In genomic region chr16:13055480-13055879, GRCh38 we compare ENCODE assay signal across 38 cellular contexts.
"Had no signal": no experiment of that assay in that cellular context is flagged by ENCODE, and none has a peak within 500 bp of the region (broad histone marks: within the 10 kb centered on the region; RNA-seq: fewer than 3 reads in every experiment).

No MANE protein-coding gene starts in this region.

- FAIRE-seq: astrocyte, bronchial epithelial cell had no signal

- H3K4me1 Mint-ChIP-seq: activated naive CD4-positive, alpha-beta T cell treated with anti-CD3 and anti-CD28 coated beads, Interleukin-2, amount 10 ng/mL, durations not matched to agents 7 days and 5 days; activated naive CD4-positive, alpha-beta T cell treated with anti-CD3 and anti-CD28 coated beads, Interleukin-2, amount 50 U/mL, for 24 hours; activated naive CD8-positive, alpha-beta T cell treated with anti-CD3 and anti-CD28 coated beads for 36 hours; activated naive CD8-positive, alpha-beta T cell treated with anti-CD3 and anti-CD28 coated beads, Interleukin-2, amount 10 ng/mL, durations not matched to agents 7 days and 5 days; activated naive CD8-positive, alpha-beta T cell treated with anti-CD3 and anti-CD28 coated beads, Interleukin-2, amount 50 U/mL, for 24 hours; activated T-helper 17 cell treated with anti-CD3 and anti-CD28 coated beads, Interleukin-2, amount 50 U/mL, for 72 hours; brain; central memory CD8-positive, alpha-beta T cell had no signal

- DNase-seq: activated effector memory CD4-positive, alpha-beta T cell treated with anti-CD3 and anti-CD28 coated beads, Interleukin-2, amount 50 U/mL, for 16 hours; activated effector memory CD4-positive, alpha-beta T cell treated with Interleukin-2 at 50 U/mL for 16 hours; activated gamma-delta T cell; activated gamma-delta T cell treated with Interleukin-2 at 50 U/mL for 16 hours; activated naive CD4-positive, alpha-beta T cell; activated naive CD4-positive, alpha-beta T cell treated with anti-CD3 and anti-CD28 coated beads for 36 hours; activated naive CD4-positive, alpha-beta T cell treated with anti-CD3 and anti-CD28 coated beads, Interleukin-2, amount 10 ng/mL, durations not matched to agents 7 days and 5 days; activated naive CD4-positive, alpha-beta T cell treated with anti-CD3 and anti-CD28 coated beads, Interleukin-2, amount 50 U/mL, for 16 hours; activated naive CD4-positive, alpha-beta T cell treated with Interleukin-2 at 50 U/mL for 16 hours; activated naive CD8-positive, alpha-beta T cell treated with anti-CD3 and anti-CD28 coated beads for 36 hours; activated naive CD8-positive, alpha-beta T cell treated with anti-CD3 and anti-CD28 coated beads, Interleukin-2, amount 10 ng/mL, durations not matched to agents 7 days and 5 days; activated naive CD8-positive, alpha-beta T cell treated with anti-CD3 and anti-CD28 coated beads, Interleukin-2, amount 50 U/mL, for 24 hours; activated T-cell treated with anti-CD3 and anti-CD28 coated beads, Interleukin-2, amount 50 U/mL, for 24 hours; activated T-cell treated with anti-CD3 and anti-CD28 coated beads, Interleukin-2, amount 50 U/mL, for 4 hours; activated T-cell treated with anti-CD3 and anti-CD28 coated beads, Interleukin-2, amount 50 U/mL, for 48 hours; activated T-cell treated with anti-CD3 and anti-CD28 coated beads, Interleukin-2, amount 50 U/mL, for 72 hours; adrenal gland; amniotic stem cell; amygdala; anterior cingulate cortex; aorta; body of pancreas; brain microvascular endothelial cell; central memory CD4-positive, alpha-beta T cell; cerebellar nuclear complex had no signal

- H3K4me3 Mint-ChIP-seq: activated naive CD4-positive, alpha-beta T cell treated with anti-CD3 and anti-CD28 coated beads for 36 hours; activated naive CD4-positive, alpha-beta T cell treated with anti-CD3 and anti-CD28 coated beads, Interleukin-2, amount 10 ng/mL, durations not matched to agents 7 days and 5 days; activated naive CD4-positive, alpha-beta T cell treated with anti-CD3 and anti-CD28 coated beads, Interleukin-2, amount 50 U/mL, for 24 hours; activated naive CD8-positive, alpha-beta T cell; activated naive CD8-positive, alpha-beta T cell treated with anti-CD3 and anti-CD28 coated beads for 36 hours; activated naive CD8-positive, alpha-beta T cell treated with anti-CD3 and anti-CD28 coated beads, Interleukin-2, amount 10 ng/mL, durations not matched to agents 7 days and 5 days; activated naive CD8-positive, alpha-beta T cell treated with anti-CD3 and anti-CD28 coated beads, Interleukin-2, amount 50 U/mL, for 24 hours; activated T-cell treated with anti-CD3 and anti-CD28 coated beads, Interleukin-2, amount 50 U/mL, for 24 hours; activated T-cell treated with anti-CD3 and anti-CD28 coated beads, Interleukin-2, amount 50 U/mL, for 4 hours; activated T-cell treated with anti-CD3 and anti-CD28 coated beads, Interleukin-2, amount 50 U/mL, for 72 hours; activated T-helper 1 cell treated with anti-CD3 and anti-CD28 coated beads, Interleukin-12 subunit alpha, Interleukin-12 subunit beta, Interleukin-2, Interleukin-4 antibody, amounts not matched to agents 30 ng/mL and 10 ng/mL and 1 ng/mL, durations not matched to agents 14 hours and 24 hours and 36 hours; activated T-helper 17 cell treated with anti-CD3 and anti-CD28 coated beads, Interleukin-2, amount 50 U/mL, for 72 hours; brain; central memory CD8-positive, alpha-beta T cell had no signal

- H3K9me3 ChIP-seq: adrenal gland, ascending aorta, body of pancreas, breast epithelium had no signal

- ATAC-seq: activated naive CD4-positive, alpha-beta T cell treated with anti-CD3 and anti-CD28 coated beads, Interleukin-2, amount 50 U/mL, for 72 hours; activated naive CD8-positive, alpha-beta T cell treated with anti-CD3 and anti-CD28 coated beads, Interleukin-2, amount 50 U/mL, for 24 hours; activated T-cell treated with anti-CD3 and anti-CD28 coated beads, Interleukin-2, amount 50 U/mL, for 4 hours; activated T-cell treated with anti-CD3 and anti-CD28 coated beads, Interleukin-2, amount 50 U/mL, for 72 hours; activated T-helper 17 cell treated with anti-CD3 and anti-CD28 coated beads, Interleukin-2, amount 50 U/mL, for 72 hours; body of pancreas had no signal

- H3K27me3 Mint-ChIP-seq: activated naive CD4-positive, alpha-beta T cell treated with anti-CD3 and anti-CD28 coated beads, Interleukin-2, amount 10 ng/mL, durations not matched to agents 7 days and 5 days; activated naive CD4-positive, alpha-beta T cell treated with anti-CD3 and anti-CD28 coated beads, Interleukin-2, amount 50 U/mL, for 24 hours; activated naive CD8-positive, alpha-beta T cell treated with anti-CD3 and anti-CD28 coated beads for 36 hours; activated naive CD8-positive, alpha-beta T cell treated with anti-CD3 and anti-CD28 coated beads, Interleukin-2, amount 10 ng/mL, durations not matched to agents 7 days and 5 days; activated T-helper 17 cell treated with anti-CD3 and anti-CD28 coated beads, Interleukin-2, amount 50 U/mL, for 72 hours; central memory CD8-positive, alpha-beta T cell had no signal

- H3K9me3 Mint-ChIP-seq: activated naive CD8-positive, alpha-beta T cell treated with anti-CD3 and anti-CD28 coated beads for 36 hours had no signal

- H3K4me3 ChIP-seq: adrenal gland, ascending aorta, body of pancreas, breast epithelium, cardiac muscle cell had no signal

- H3K36me3 ChIP-seq: adrenal gland, ascending aorta, brain microvascular endothelial cell, breast epithelium, cardiac muscle cell had no signal

- H3K27ac ChIP-seq: adrenal gland, ascending aorta, body of pancreas, brain microvascular endothelial cell, breast epithelium, cardiac muscle cell had no signal

- H3K27ac Mint-ChIP-seq: activated naive CD4-positive, alpha-beta T cell treated with anti-CD3 and anti-CD28 coated beads for 36 hours; activated naive CD4-positive, alpha-beta T cell treated with anti-CD3 and anti-CD28 coated beads, Interleukin-2, amount 10 ng/mL, durations not matched to agents 7 days and 5 days; activated naive CD4-positive, alpha-beta T cell treated with anti-CD3 and anti-CD28 coated beads, Interleukin-2, amount 50 U/mL, for 24 hours; activated naive CD4-positive, alpha-beta T cell treated with anti-CD3 and anti-CD28 coated beads, Interleukin-2, amount 50 U/mL, for 72 hours; activated naive CD8-positive, alpha-beta T cell; activated naive CD8-positive, alpha-beta T cell treated with anti-CD3 and anti-CD28 coated beads for 36 hours; activated naive CD8-positive, alpha-beta T cell treated with anti-CD3 and anti-CD28 coated beads, Interleukin-2, amount 10 ng/mL, durations not matched to agents 7 days and 5 days; activated naive CD8-positive, alpha-beta T cell treated with anti-CD3 and anti-CD28 coated beads, Interleukin-2, amount 50 U/mL, for 24 hours; activated T-cell treated with anti-CD3 and anti-CD28 coated beads, Interleukin-2, amount 50 U/mL, for 24 hours; activated T-cell treated with anti-CD3 and anti-CD28 coated beads, Interleukin-2, amount 50 U/mL, for 72 hours; activated T-helper 1 cell treated with anti-CD3 and anti-CD28 coated beads, Interleukin-12 subunit alpha, Interleukin-12 subunit beta, Interleukin-2, Interleukin-4 antibody, amounts not matched to agents 30 ng/mL and 10 ng/mL and 1 ng/mL, durations not matched to agents 14 hours and 24 hours and 36 hours; activated T-helper 17 cell treated with anti-CD3 and anti-CD28 coated beads, Interleukin-2, amount 50 U/mL, for 72 hours; activated T-helper 2 cell treated with anti-CD3 and anti-CD28 coated beads, Interferon-gamma antibody, Interleukin-2, Interleukin-4, amounts not matched to agents 10 μg/mL and 5 μg/mL and 100 μg/mL, durations not matched to agents 14 hours and 24 hours and 36 hours; brain had no signal

- H3K36me3 Mint-ChIP-seq: activated naive CD4-positive, alpha-beta T cell treated with anti-CD3 and anti-CD28 coated beads, Interleukin-2, amount 10 ng/mL, durations not matched to agents 7 days and 5 days; activated naive CD4-positive, alpha-beta T cell treated with anti-CD3 and anti-CD28 coated beads, Interleukin-2, amount 50 U/mL, for 24 hours; activated naive CD4-positive, alpha-beta T cell treated with anti-CD3 and anti-CD28 coated beads, Interleukin-2, amount 50 U/mL, for 72 hours; activated naive CD8-positive, alpha-beta T cell; activated naive CD8-positive, alpha-beta T cell treated with anti-CD3 and anti-CD28 coated beads for 36 hours; activated naive CD8-positive, alpha-beta T cell treated with anti-CD3 and anti-CD28 coated beads, Interleukin-2, amount 10 ng/mL, durations not matched to agents 7 days and 5 days; brain had no signal

- H3K4me1 ChIP-seq: adrenal gland, ascending aorta, body of pancreas, breast epithelium had no signal

- H3K27me3 ChIP-seq: adrenal gland, ascending aorta, body of pancreas, brain microvascular endothelial cell, breast epithelium, cardiac muscle cell had no signal
